In the genomic region with DNA sequence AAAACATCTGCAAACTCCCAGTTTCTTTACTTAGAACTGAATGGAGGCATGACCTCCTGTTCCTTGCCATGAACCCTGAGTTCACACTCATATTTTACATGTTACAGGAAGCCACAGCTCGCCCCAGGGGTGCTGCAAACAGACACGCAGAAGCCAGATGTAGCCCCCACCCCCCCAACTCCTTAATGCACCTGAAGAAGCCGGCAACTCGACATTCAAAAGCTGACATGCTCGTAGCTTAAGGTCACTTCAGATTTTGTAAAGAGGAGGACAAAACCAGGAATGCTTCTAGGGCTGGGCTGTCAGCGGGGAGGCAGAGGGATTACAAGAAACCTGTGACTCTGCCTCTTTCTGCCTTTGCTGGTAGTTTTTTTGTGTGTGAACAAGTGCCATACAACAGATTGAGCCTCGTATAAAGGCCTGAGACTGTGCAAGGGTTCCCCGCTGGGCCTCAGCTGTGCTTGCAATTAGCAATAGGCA, we compare ENCODE assay signal across 1 cellular context.
A peak's percentile ranks its signal among the peaks of the same experiment; 100 is the strongest.
TF ChIP-seq lines count a peak whose summit lies in the region.

No MANE protein-coding gene starts in this region.

TF ChIP-seq in WTC11, 78 proteins besides CTCF, POLR2A, EP300 and RAD21 (continued from another document):
- TF ChIP-seq, protein P1, sequence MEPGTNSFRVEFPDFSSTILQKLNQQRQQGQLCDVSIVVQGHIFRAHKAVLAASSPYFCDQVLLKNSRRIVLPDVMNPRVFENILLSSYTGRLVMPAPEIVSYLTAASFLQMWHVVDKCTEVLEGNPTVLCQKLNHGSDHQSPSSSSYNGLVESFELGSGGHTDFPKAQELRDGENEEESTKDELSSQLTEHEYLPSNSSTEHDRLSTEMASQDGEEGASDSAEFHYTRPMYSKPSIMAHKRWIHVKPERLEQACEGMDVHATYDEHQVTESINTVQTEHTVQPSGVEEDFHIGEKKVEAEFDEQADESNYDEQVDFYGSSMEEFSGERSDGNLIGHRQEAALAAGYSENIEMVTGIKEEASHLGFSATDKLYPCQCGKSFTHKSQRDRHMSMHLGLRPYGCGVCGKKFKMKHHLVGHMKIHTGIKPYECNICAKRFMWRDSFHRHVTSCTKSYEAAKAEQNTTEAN (CRISPR knock-in tag; IDR thresholded peaks at IDR 0.05) = peak; percentile 73; the same call in 1 of the 2 replicates
- TF ChIP-seq, protein P2, sequence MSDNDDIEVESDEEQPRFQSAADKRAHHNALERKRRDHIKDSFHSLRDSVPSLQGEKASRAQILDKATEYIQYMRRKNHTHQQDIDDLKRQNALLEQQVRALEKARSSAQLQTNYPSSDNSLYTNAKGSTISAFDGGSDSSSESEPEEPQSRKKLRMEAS (CRISPR knock-in tag; IDR thresholded peaks at IDR 0.05) = 0 out of 2 replicates have a peak, but pooled peaks have one; percentile 20
- TF ChIP-seq IRF2 (CRISPR knock-in tag; IDR thresholded peaks at IDR 0.05; ENCODE audit: borderline replicate concordance, low read depth) (no peak), TEAD1 (CRISPR knock-in tag; IDR thresholded peaks at IDR 0.05) (peak; percentile 86; the same call in 1 of the 2 replicates), ZNF416 (CRISPR knock-in tag; IDR thresholded peaks at IDR 0.05) (no peak), AFF4 (CRISPR knock-in tag; IDR thresholded peaks at IDR 0.05; ENCODE audit: borderline replicate concordance) (no peak), ATF3 (CRISPR knock-in tag; conservative IDR thresholded peaks at IDR 0.05) (no peak), E2F4 (CRISPR knock-in tag; IDR thresholded peaks at IDR 0.05; ENCODE audit: borderline replicate concordance, low read depth) (no peak)
TF ChIP-seq in WTC11: peak in this region for 5.
